In the genomic region with DNA sequence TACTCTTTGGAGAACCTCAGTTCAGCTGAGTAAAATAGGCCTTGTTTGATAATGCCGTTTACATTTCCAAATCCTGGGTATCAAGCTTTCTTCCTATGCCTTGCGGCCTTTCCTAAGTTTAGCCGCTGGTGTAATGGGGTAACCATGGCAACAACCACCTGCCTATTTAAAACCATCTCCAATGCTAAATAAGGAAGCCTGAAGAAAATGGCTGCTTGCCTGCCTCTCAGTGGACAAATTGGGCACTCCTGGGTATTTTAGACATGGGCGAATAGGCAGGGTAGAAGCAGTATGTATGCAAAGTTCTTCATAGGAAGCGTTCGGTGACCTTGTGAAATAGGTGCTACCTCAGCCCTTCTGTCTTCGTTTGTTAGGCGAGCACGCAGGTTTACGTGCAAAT, we compare ENCODE assay signal across 9 cellular contexts.
DNase-seq lines count a peak whose midpoint lies in the region; ATAC-seq, FAIRE-seq and TF ChIP-seq lines count a peak whose summit lies in the region.
"Had no signal": no experiment of that assay in that cellular context is flagged by ENCODE, and none has a peak within 500 bp of the region (broad histone marks: within the 10 kb centered on the region; RNA-seq: fewer than 3 reads in every experiment).

No MANE protein-coding gene starts in this region.

- H3K4me2 ChIP-seq in mesendoderm (ENCODE audit: low read length): no peak overlapping the region

- no peaks in the 10 kb centered on the region for H3K79me1 ChIP-seq in mesendoderm (ENCODE audit: low read length)

- FAIRE-seq in bronchial epithelial cell (lab: Jason Lieb, UNC): no peak

- no peak overlapping the region for H2BK120ac ChIP-seq in mesendoderm (ENCODE audit: low read depth, low read length)

- no peak overlapping the region for H3K4me3 ChIP-seq in bronchial epithelial cell (ENCODE audit: low read depth, low read length)
- no peak overlapping the region for H3K4me3 ChIP-seq in mesendoderm (ENCODE audit: low read length)

- H3K4me1 ChIP-seq in mesendoderm (ENCODE audit: control insufficient read depth, low read depth, low read length): no peaks in the 10 kb centered on the region

- H3K56ac ChIP-seq in mesendoderm (ENCODE audit: low read length): no peak overlapping the region

- no peak overlapping the region for H3K23ac ChIP-seq in mesendoderm (ENCODE audit: low read length)

- no peak overlapping the region for H3K9ac ChIP-seq in mesendoderm (ENCODE audit: low read length)

- TF ChIP-seq CTCF in HFFc6 (IDR thresholded peaks at IDR 0.05): peak; percentile 30
- no peak for TF ChIP-seq CTCF in bronchial epithelial cell (IDR thresholded peaks at IDR 0.05; ENCODE audit: insufficient read depth, low read length, severe bottlenecking)

- H3K4me1 Mint-ChIP-seq in HFFc6 (ENCODE audit: low read depth): no peaks in the 10 kb centered on the region

- no peak overlapping the region for H3K27ac Mint-ChIP-seq in HFFc6

- H3K27me3 ChIP-seq in bronchial epithelial cell (ENCODE audit: control insufficient read depth, insufficient read depth, low read length) (peaks cover 2% of the 10 kb centered on the region), mesendoderm (ENCODE audit: insufficient read depth, low read length, poor library complexity) (no peaks in the 10 kb centered on the region)

- no peak overlapping the region for H2BK15ac ChIP-seq in mesendoderm (replicated peaks; ENCODE audit: low read depth)

- DNase-seq in HFFc6 (no peak), NCI-H2196 (lab: John Stamatoyannopoulos, UW; ENCODE audit: unreplicated experiment) (peak; percentile 95), bronchial epithelial cell (ENCODE audit: low read depth) (peak; percentile 29), mesendoderm (peak; percentile 87), left lobe of liver (ENCODE audit: low spot score) (no peak)

- H3K36me3 Mint-ChIP-seq in HFFc6 (ENCODE audit: low read depth): no peaks in the 10 kb centered on the region

- H3K27ac ChIP-seq in mesendoderm (ENCODE audit: low read depth, low read length): no peak overlapping the region

- WGBS in mesendoderm (ENCODE audit: extremely low coverage, insufficient coverage, low lambda C conversion rate): no CpG with 5 or more reads among the region's 10 CpGs

- H4K8ac ChIP-seq in mesendoderm (ENCODE audit: low read depth, low read length): no peak overlapping the region

- no peak overlapping the region for H3K4me3 Mint-ChIP-seq in HFFc6
- H3K4me3 Mint-ChIP-seq: neural crest cell had no signal

- H3K79me2 ChIP-seq in mesendoderm (ENCODE audit: control insufficient read depth, insufficient read depth, low read length): no peaks in the 10 kb centered on the region

- H3K36me3 ChIP-seq in bronchial epithelial cell (ENCODE audit: control insufficient read depth, insufficient read depth, low read length) (no peaks in the 10 kb centered on the region), mesendoderm (ENCODE audit: control insufficient read depth, insufficient read depth, low read length) (no peaks in the 10 kb centered on the region)

- no peak overlapping the region for H3K18ac ChIP-seq in mesendoderm (ENCODE audit: low read length)

- H2AK5ac ChIP-seq in mesendoderm (ENCODE audit: low read length): no peak overlapping the region

- no peaks in the 10 kb centered on the region for H3K9me3 Mint-ChIP-seq in HFFc6
- H3K9me3 Mint-ChIP-seq: neural crest cell had no signal

- ATAC-seq in HG02642 (IDR thresholded peaks at IDR 0.05; ENCODE audit: poor library complexity, unreplicated experiment) (no peak), GM18870 (IDR thresholded peaks at IDR 0.05; ENCODE audit: unreplicated experiment) (no peak), left lobe of liver (no peak), HG02981 (IDR thresholded peaks at IDR 0.05; ENCODE audit: unreplicated experiment) (no peak)

- no peak overlapping the region for H4K5ac ChIP-seq in mesendoderm (ENCODE audit: low read length)

- no peak overlapping the region for H3K4ac ChIP-seq in mesendoderm (ENCODE audit: low read depth, low read length)

- no peak overlapping the region for H2BK5ac ChIP-seq in mesendoderm (ENCODE audit: low read length)

- peaks cover 24% of the 10 kb centered on the region for H3K27me3 Mint-ChIP-seq in HFFc6 (ENCODE audit: insufficient read depth)

Comparison
In these comparisons a context has a peak if more than half of its experiments do, and no peak if none do; other contexts are left out.
1. DNase-seq: peak in NCI-H2196 (single experiment), bronchial epithelial cell (single experiment) and mesendoderm (single experiment); none in HFFc6 (single experiment) and left lobe of liver (single experiment).